ENCODE assay signal across 1 cellular context in genomic region chr12:65741662-65742480, GRCh38.
TF ChIP-seq lines count a peak whose summit lies in the region.

No MANE protein-coding gene starts in this region.

TF ChIP-seq in HepG2, 621 proteins besides CTCF, POLR2A, EP300 and RAD21 (continued from another document and continues in another):
- TF ChIP-seq MYC (CRISPR knock-in tag; IDR thresholded peaks at IDR 0.05; ENCODE audit: borderline replicate concordance): peak; percentile 18; the same call in 1 of the 2 replicates
- TF ChIP-seq ZNF225 (CRISPR knock-in tag; IDR thresholded peaks at IDR 0.05): no peak
- peak; percentile 29; the same call in 1 of the 2 replicates for TF ChIP-seq TCF7 (IDR thresholded peaks at IDR 0.05; ENCODE audit: low read depth)
- no peak for TF ChIP-seq RFXANK (CRISPR knock-in tag; IDR thresholded peaks at IDR 0.05)
- no peak for TF ChIP-seq HOXA9 (CRISPR knock-in tag; IDR thresholded peaks at IDR 0.05; ENCODE audit: borderline replicate concordance)
- TF ChIP-seq GATAD1 (CRISPR knock-in tag; IDR thresholded peaks at IDR 0.05): no peak
- TF ChIP-seq REST (IDR thresholded peaks at IDR 0.05; ENCODE audit: borderline replicate concordance in 1 of 2, low read depth in 1 of 2, low read length in 2 of 2): no peak
- no peak for TF ChIP-seq FOXA1 (IDR thresholded peaks at IDR 0.05)
- no peak for TF ChIP-seq FOXA1 (CRISPR knock-in tag; IDR thresholded peaks at IDR 0.05)
- no peak for TF ChIP-seq MTA3 (CRISPR knock-in tag; IDR thresholded peaks at IDR 0.05)
- TF ChIP-seq FOXJ3 (CRISPR knock-in tag; IDR thresholded peaks at IDR 0.05; ENCODE audit: borderline replicate concordance): no peak
- TF ChIP-seq ZNF709 (CRISPR knock-in tag; IDR thresholded peaks at IDR 0.05): no peak
- TF ChIP-seq TOPORS (CRISPR knock-in tag; IDR thresholded peaks at IDR 0.05): no peak
- peak; percentile 73 for TF ChIP-seq ZNF777 (CRISPR knock-in tag; IDR thresholded peaks at IDR 0.05)
- TF ChIP-seq, protein P1, sequence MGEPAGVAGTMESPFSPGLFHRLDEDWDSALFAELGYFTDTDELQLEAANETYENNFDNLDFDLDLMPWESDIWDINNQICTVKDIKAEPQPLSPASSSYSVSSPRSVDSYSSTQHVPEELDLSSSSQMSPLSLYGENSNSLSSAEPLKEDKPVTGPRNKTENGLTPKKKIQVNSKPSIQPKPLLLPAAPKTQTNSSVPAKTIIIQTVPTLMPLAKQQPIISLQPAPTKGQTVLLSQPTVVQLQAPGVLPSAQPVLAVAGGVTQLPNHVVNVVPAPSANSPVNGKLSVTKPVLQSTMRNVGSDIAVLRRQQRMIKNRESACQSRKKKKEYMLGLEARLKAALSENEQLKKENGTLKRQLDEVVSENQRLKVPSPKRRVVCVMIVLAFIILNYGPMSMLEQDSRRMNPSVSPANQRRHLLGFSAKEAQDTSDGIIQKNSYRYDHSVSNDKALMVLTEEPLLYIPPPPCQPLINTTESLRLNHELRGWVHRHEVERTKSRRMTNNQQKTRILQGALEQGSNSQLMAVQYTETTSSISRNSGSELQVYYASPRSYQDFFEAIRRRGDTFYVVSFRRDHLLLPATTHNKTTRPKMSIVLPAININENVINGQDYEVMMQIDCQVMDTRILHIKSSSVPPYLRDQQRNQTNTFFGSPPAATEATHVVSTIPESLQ (CRISPR knock-in tag; conservative IDR thresholded peaks at IDR 0.05): no peak
- no peak for TF ChIP-seq ZNF720 (CRISPR knock-in tag; IDR thresholded peaks at IDR 0.05)
- TF ChIP-seq GABPA (IDR thresholded peaks at IDR 0.05; ENCODE audit: low read depth, low read length): no peak
- TF ChIP-seq GABPA (CRISPR knock-in tag; IDR thresholded peaks at IDR 0.05; ENCODE audit: low read depth): no peak
- no peak for TF ChIP-seq KMT2B (CRISPR knock-in tag; IDR thresholded peaks at IDR 0.05)
- TF ChIP-seq RXRA (CRISPR knock-in tag; IDR thresholded peaks at IDR 0.05): no peak; the same call in 1 of the 2 replicates
- TF ChIP-seq HMG20B (CRISPR knock-in tag; conservative IDR thresholded peaks at IDR 0.05): no peak
- TF ChIP-seq ZNF607 (CRISPR knock-in tag; IDR thresholded peaks at IDR 0.05; ENCODE audit: borderline replicate concordance): 0 out of 2 replicates have a peak, but pooled peaks have one; percentile 18
- no peak for TF ChIP-seq HNF1B (CRISPR knock-in tag; IDR thresholded peaks at IDR 0.05)
- no peak for TF ChIP-seq KLF16 (CRISPR knock-in tag; IDR thresholded peaks at IDR 0.05)
- TF ChIP-seq KLF15 (CRISPR knock-in tag; IDR thresholded peaks at IDR 0.05; ENCODE audit: borderline replicate concordance): no peak
- TF ChIP-seq, protein P2, sequence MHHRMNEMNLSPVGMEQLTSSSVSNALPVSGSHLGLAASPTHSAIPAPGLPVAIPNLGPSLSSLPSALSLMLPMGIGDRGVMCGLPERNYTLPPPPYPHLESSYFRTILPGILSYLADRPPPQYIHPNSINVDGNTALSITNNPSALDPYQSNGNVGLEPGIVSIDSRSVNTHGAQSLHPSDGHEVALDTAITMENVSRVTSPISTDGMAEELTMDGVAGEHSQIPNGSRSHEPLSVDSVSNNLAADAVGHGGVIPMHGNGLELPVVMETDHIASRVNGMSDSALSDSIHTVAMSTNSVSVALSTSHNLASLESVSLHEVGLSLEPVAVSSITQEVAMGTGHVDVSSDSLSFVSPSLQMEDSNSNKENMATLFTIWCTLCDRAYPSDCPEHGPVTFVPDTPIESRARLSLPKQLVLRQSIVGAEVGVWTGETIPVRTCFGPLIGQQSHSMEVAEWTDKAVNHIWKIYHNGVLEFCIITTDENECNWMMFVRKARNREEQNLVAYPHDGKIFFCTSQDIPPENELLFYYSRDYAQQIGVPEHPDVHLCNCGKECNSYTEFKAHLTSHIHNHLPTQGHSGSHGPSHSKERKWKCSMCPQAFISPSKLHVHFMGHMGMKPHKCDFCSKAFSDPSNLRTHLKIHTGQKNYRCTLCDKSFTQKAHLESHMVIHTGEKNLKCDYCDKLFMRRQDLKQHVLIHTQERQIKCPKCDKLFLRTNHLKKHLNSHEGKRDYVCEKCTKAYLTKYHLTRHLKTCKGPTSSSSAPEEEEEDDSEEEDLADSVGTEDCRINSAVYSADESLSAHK (CRISPR knock-in tag; IDR thresholded peaks at IDR 0.05; ENCODE audit: borderline replicate concordance): no peak
- TF ChIP-seq, protein P3, sequence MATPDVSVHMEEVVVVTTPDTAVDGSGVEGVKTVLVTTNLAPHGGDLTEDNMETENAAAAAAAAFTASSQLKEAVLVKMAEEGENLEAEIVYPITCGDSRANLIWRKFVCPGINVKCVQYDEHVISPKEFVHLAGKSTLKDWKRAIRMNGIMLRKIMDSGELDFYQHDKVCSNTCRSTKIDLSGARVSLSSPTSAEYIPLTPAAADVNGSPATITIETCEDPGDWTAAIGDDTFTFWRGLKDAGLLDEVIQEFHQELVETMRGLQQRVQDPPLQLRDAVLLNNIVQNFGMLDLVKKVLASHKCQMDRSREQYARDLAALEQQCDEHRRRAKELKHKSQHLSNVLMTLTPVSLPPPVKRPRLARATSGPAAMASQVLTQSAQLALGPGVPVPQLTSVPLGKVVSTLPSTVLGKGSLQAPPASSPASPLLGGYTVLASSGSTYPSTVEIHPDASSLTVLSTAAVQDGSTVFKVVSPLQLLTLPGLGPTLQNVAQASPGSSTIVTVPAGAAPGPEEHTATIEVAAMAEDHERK (CRISPR knock-in tag; IDR thresholded peaks at IDR 0.05; ENCODE audit: low read depth): no peak
- TF ChIP-seq ZNF33B (CRISPR knock-in tag; IDR thresholded peaks at IDR 0.05): no peak
- TF ChIP-seq FOXK1 (CRISPR knock-in tag; IDR thresholded peaks at IDR 0.05; ENCODE audit: borderline replicate concordance, low read depth): no peak
- TF ChIP-seq IRF9 (CRISPR knock-in tag; IDR thresholded peaks at IDR 0.05; ENCODE audit: borderline replicate concordance): 0 out of 2 replicates have a peak, but pooled peaks have one; percentile 22
- TF ChIP-seq ZNF883 (CRISPR knock-in tag; IDR thresholded peaks at IDR 0.05; ENCODE audit: not compliant biosample characterization): peak; percentile 44
- TF ChIP-seq ZNF7 (CRISPR knock-in tag; IDR thresholded peaks at IDR 0.05): no peak
- 0 out of 2 replicates have a peak, but pooled peaks have one; percentile 65 for TF ChIP-seq DNMT1 (CRISPR knock-in tag; IDR thresholded peaks at IDR 0.05)
- TF ChIP-seq ZNF740 (CRISPR knock-in tag; IDR thresholded peaks at IDR 0.05): no peak
- TF ChIP-seq ZNF496 (CRISPR knock-in tag; IDR thresholded peaks at IDR 0.05; ENCODE audit: insufficient replicate concordance): no peak
- no peak for TF ChIP-seq SALL2 (CRISPR knock-in tag; IDR thresholded peaks at IDR 0.05)
- TF ChIP-seq DPF2 (CRISPR knock-in tag; IDR thresholded peaks at IDR 0.05; ENCODE audit: borderline replicate concordance, low read depth): no peak
- no peak for TF ChIP-seq PITX1 (CRISPR knock-in tag; IDR thresholded peaks at IDR 0.05)
- TF ChIP-seq, protein P4, sequence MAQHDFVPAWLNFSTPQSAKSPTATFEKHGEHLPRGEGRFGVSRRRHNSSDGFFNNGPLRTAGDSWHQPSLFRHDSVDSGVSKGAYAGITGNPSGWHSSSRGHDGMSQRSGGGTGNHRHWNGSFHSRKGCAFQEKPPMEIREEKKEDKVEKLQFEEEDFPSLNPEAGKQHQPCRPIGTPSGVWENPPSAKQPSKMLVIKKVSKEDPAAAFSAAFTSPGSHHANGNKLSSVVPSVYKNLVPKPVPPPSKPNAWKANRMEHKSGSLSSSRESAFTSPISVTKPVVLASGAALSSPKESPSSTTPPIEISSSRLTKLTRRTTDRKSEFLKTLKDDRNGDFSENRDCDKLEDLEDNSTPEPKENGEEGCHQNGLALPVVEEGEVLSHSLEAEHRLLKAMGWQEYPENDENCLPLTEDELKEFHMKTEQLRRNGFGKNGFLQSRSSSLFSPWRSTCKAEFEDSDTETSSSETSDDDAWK (CRISPR knock-in tag; IDR thresholded peaks at IDR 0.05): no peak
- TF ChIP-seq, protein P5, sequence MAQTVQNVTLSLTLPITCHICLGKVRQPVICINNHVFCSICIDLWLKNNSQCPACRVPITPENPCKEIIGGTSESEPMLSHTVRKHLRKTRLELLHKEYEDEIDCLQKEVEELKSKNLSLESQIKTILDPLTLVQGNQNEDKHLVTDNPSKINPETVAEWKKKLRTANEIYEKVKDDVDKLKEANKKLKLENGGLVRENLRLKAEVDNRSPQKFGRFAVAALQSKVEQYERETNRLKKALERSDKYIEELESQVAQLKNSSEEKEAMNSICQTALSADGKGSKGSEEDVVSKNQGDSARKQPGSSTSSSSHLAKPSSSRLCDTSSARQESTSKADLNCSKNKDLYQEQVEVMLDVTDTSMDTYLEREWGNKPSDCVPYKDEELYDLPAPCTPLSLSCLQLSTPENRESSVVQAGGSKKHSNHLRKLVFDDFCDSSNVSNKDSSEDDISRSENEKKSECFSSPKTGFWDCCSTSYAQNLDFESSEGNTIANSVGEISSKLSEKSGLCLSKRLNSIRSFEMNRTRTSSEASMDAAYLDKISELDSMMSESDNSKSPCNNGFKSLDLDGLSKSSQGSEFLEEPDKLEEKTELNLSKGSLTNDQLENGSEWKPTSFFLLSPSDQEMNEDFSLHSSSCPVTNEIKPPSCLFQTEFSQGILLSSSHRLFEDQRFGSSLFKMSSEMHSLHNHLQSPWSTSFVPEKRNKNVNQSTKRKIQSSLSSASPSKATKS (CRISPR knock-in tag; IDR thresholded peaks at IDR 0.05): no peak
- no peak for TF ChIP-seq RBM22 (optimal IDR thresholded peaks at IDR 0.05; ENCODE audit: low read length)
- no peak for TF ChIP-seq ZNF547 (CRISPR knock-in tag; IDR thresholded peaks at IDR 0.05)
- no peak for TF ChIP-seq SIX1 (CRISPR knock-in tag; IDR thresholded peaks at IDR 0.05; ENCODE audit: borderline replicate concordance)
- TF ChIP-seq ETV5 (CRISPR knock-in tag; IDR thresholded peaks at IDR 0.05; ENCODE audit: borderline replicate concordance): no peak
- no peak for TF ChIP-seq ZFYVE20 (CRISPR knock-in tag; IDR thresholded peaks at IDR 0.05; ENCODE audit: borderline replicate concordance, low read depth)
- no peak for TF ChIP-seq ZFP90 (CRISPR knock-in tag; IDR thresholded peaks at IDR 0.05; ENCODE audit: borderline replicate concordance)
- TF ChIP-seq BCL6 (CRISPR knock-in tag; IDR thresholded peaks at IDR 0.05): no peak
- no peak for TF ChIP-seq HMG20A (CRISPR knock-in tag; IDR thresholded peaks at IDR 0.05; ENCODE audit: borderline replicate concordance)
- no peak for TF ChIP-seq KDM1A (CRISPR knock-in tag; IDR thresholded peaks at IDR 0.05)
- TF ChIP-seq AGO2 (optimal IDR thresholded peaks at IDR 0.05; ENCODE audit: low read depth, low read length): no peak
